ENCODE assay signal across 41 cellular contexts in genomic region chr4:57911203-57911602, GRCh38.
"Had no signal": no experiment of that assay in that cellular context is flagged by ENCODE, and none has a peak within 500 bp of the region (broad histone marks: within the 10 kb centered on the region; RNA-seq: fewer than 3 reads in every experiment).

No MANE protein-coding gene starts in this region.

- H3K27ac ChIP-seq: brain microvascular endothelial cell, cardiac muscle cell, Peyer's patch, SJSA1, VCaP had no signal

- DNase-seq: activated B cell treated with CpG ODN at 0.5 μM for 24 hours; activated CD4-positive, alpha-beta memory T cell treated with anti-CD3 and anti-CD28 coated beads for 36 hours; activated CD4-positive, alpha-beta T cell treated with anti-CD3 and anti-CD28 coated beads for 4 hours; activated CD4-positive, alpha-beta T cell treated with anti-CD3 and anti-CD28 coated beads, Interleukin-2, amount 50 U/mL, for 1 hour; activated CD4-positive, CD25-positive, alpha-beta regulatory T cell treated with anti-CD3 and anti-CD28 coated beads, Interleukin-2, amount 50 U/mL, for 72 hours; activated CD8-positive, alpha-beta memory T cell treated with anti-CD3 and anti-CD28 coated beads, Interleukin-2, amount 50 U/mL, for 4 hours; activated effector memory CD4-positive, alpha-beta T cell treated with anti-CD3 and anti-CD28 coated beads, Interleukin-2, amount 50 U/mL, for 16 hours; activated naive CD4-positive, alpha-beta T cell; activated naive CD4-positive, alpha-beta T cell treated with anti-CD3 and anti-CD28 coated beads, Interleukin-2, amount 50 U/mL, for 16 hours; activated naive CD8-positive, alpha-beta T cell treated with anti-CD3 and anti-CD28 coated beads for 36 hours; activated T-cell treated with anti-CD3 and anti-CD28 coated beads for 4 hours; activated T-cell treated with anti-CD3 and anti-CD28 coated beads, Interleukin-2, amount 50 U/mL, for 48 hours; amniotic stem cell; aorta; brain microvascular endothelial cell; Kasumi-1; KG1; MM.1S; MV-4-11; NCI-H1092; NCI-H146; NCI-H187; NCI-H2029 treated with DMSO at 0.1 percent for 48 hours; NCI-H2107; NCI-H2171; NCI-H510A; NCI-H526; NCI-H748 treated with DMSO at 0.1 percent for 48 hours; NK-92 treated with Interleukin-12 subunit alpha and Interleukin-12 subunit beta, amount 100 ng/mL, for 24 hours; PC-3; Peyer's patch; RPMI8226; SHP77 treated with DMSO at 0.1 percent for 48 hours; SK-N-SH; T-cell; T-helper 17 cell; T-helper 9 cell had no signal

- H3K4me3 Mint-ChIP-seq: activated B cell treated with CpG ODN at 0.5 μM for 24 hours; activated CD4-positive, alpha-beta memory T cell treated with anti-CD3 and anti-CD28 coated beads for 36 hours; activated naive CD8-positive, alpha-beta T cell treated with anti-CD3 and anti-CD28 coated beads for 36 hours; IgD-negative memory B cell; T-cell; T-helper 17 cell had no signal

- H3K27me3 ChIP-seq: brain microvascular endothelial cell, cardiac muscle cell, Peyer's patch, SJSA1 had no signal

- H3K4me3 ChIP-seq: cardiac muscle cell, Peyer's patch, SJSA1 had no signal

- H3K9me3 ChIP-seq: Peyer's patch, SJSA1, SK-N-SH had no signal

- H3K36me3 ChIP-seq: brain microvascular endothelial cell, cardiac muscle cell, Peyer's patch, SJSA1 had no signal

- H3K36me3 Mint-ChIP-seq: activated CD4-positive, alpha-beta memory T cell treated with anti-CD3 and anti-CD28 coated beads for 36 hours; activated naive CD8-positive, alpha-beta T cell treated with anti-CD3 and anti-CD28 coated beads for 36 hours; IgD-negative memory B cell; T-cell had no signal

- ATAC-seq: PC-3, T-cell, T-helper 17 cell had no signal

- H3K27me3 Mint-ChIP-seq: activated B cell treated with CpG ODN at 0.5 μM for 24 hours; activated CD4-positive, alpha-beta memory T cell treated with anti-CD3 and anti-CD28 coated beads for 36 hours; activated naive CD8-positive, alpha-beta T cell treated with anti-CD3 and anti-CD28 coated beads for 36 hours; IgD-negative memory B cell; T-cell; T-helper 17 cell had no signal

- H3K4me1 Mint-ChIP-seq: activated B cell treated with CpG ODN at 0.5 μM for 24 hours; activated naive CD8-positive, alpha-beta T cell treated with anti-CD3 and anti-CD28 coated beads for 36 hours; IgD-negative memory B cell; T-cell; T-helper 17 cell had no signal

- H3K4me1 ChIP-seq: Peyer's patch, SJSA1 had no signal

- H3K27ac Mint-ChIP-seq: activated B cell treated with CpG ODN at 0.5 μM for 24 hours; activated CD4-positive, alpha-beta memory T cell treated with anti-CD3 and anti-CD28 coated beads for 36 hours; activated naive CD8-positive, alpha-beta T cell treated with anti-CD3 and anti-CD28 coated beads for 36 hours; IgD-negative memory B cell; T-cell; T-helper 17 cell had no signal
